ENCODE assay signal across 19 cellular contexts in the genomic region with DNA sequence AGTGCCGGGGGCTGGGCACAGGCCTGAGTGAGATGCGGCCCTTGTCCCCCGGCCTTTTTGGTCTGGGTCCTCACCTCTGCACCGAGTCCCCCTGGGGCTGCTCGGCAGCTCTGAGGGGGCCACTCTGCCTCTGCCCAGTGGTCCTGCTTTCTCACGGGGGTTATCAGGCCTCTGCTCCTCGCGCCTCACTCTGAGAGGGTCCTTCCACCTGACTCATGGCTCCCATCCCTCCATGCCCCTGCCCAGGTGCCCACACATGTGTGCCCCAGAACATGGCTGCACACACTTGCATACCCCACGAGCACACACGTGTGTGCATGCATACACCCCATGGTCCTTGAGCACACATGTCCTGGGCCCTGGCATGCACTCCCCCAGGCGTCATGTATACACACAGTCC. TPM values are rescaled to one million over a fixed set of nuclear protein-coding genes. Genes with fewer than 3 reads are reported as not detected.
A peak's percentile ranks its signal among the peaks of the same experiment; 100 is the strongest.
DNase-seq lines count a peak whose midpoint lies in the region; ATAC-seq, FAIRE-seq and TF ChIP-seq lines count a peak whose summit lies in the region.
"Had no signal": no experiment of that assay in that cellular context is flagged by ENCODE, and none has a peak within 500 bp of the region (broad histone marks: within the 10 kb centered on the region; RNA-seq: fewer than 3 reads in every experiment).

No MANE protein-coding gene starts in this region.

- FAIRE-seq in H1 (lab: Jason Lieb, UNC), result no peak

- DNase-seq in Panc1 (ENCODE audit: low read depth, low spot score) (no peak), H1 (ENCODE audit: low read depth in 1 of 2, low spot score in 2 of 2) (no peak), neuronal stem cell (ENCODE audit: low spot score) (no peak), mesenteric fat pad (ENCODE audit: low spot score) (no peak), Karpas-422 (no peak), germinal center (ENCODE audit: low spot score) (no peak)
- DNase-seq: activated CD8-positive, alpha-beta memory T cell treated with anti-CD3 and anti-CD28 coated beads, Interleukin-2, amount 50 U/mL, for 4 hours; effector CD8-positive, alpha-beta T cell; foreskin keratinocyte; GM23248; NCI-H1694; NCI-H446 treated with DMSO at 0.1 percent for 48 hours; stomach; T1000; tibial artery; WERI-Rb-1 had no signal

- H3K27me3 ChIP-seq in BLaER1, result no peaks in the 10 kb centered on the region
- no peaks in the 10 kb centered on the region for H3K27me3 ChIP-seq in Panc1 (ENCODE audit: control insufficient read depth, insufficient read depth, low read length)
- H3K27me3 ChIP-seq in H1 (replicated peaks in 1 of 4; ENCODE audit: control insufficient read depth in 3 of 4, extremely low read depth in 1 of 4, insufficient read depth in 3 of 4, low read length in 3 of 4), result no peaks in the 10 kb centered on the region
- H3K27me3 ChIP-seq in neuronal stem cell (ENCODE audit: control insufficient read depth in 3 of 3, insufficient read depth in 3 of 3, low read depth in 1 of 3, low read length in 3 of 3), result no peaks in the 10 kb centered on the region
- H3K27me3 ChIP-seq in Karpas-422 (ENCODE audit: low read length), result no peaks in the 10 kb centered on the region
- H3K27me3 ChIP-seq: foreskin keratinocyte, stomach, tibial artery had no signal

- H4K5ac ChIP-seq in H1 (ENCODE audit: insufficient read length, low read depth, low read length), result no peak overlapping the region

- no peaks in the 10 kb centered on the region for H3K23me2 ChIP-seq in H1 (ENCODE audit: low read depth, low read length)

- no peak overlapping the region for H3K23ac ChIP-seq in H1 (ENCODE audit: insufficient read length)
- peak overlapping the region; percentile 87 for H3K23ac ChIP-seq in neuronal stem cell (ENCODE audit: low read depth, low read length, poor library complexity)

- H4K8ac ChIP-seq in H1 (ENCODE audit: extremely low read depth, insufficient read depth, low read length) (no peak overlapping the region), neuronal stem cell (ENCODE audit: low read depth, low read length) (no peak overlapping the region)

- H3K4me1 ChIP-seq in BLaER1 (peaks cover 98% of the 10 kb centered on the region), Panc1 (ENCODE audit: control insufficient read depth, insufficient read depth, low read length) (peaks cover 61% of the 10 kb centered on the region), H1 (replicated peaks in 1 of 4; ENCODE audit: control insufficient read depth in 3 of 4, insufficient read depth in 4 of 4, low read length in 3 of 4) (peaks cover 0 to 18% (median 4%) of the 10 kb centered on the region in 4 experiments; a peak in 4 of 7 replicates), neuronal stem cell (ENCODE audit: control insufficient read depth in 2 of 2, insufficient read depth in 1 of 2, low read depth in 1 of 2, low read length in 2 of 2) (peaks cover under 1 to 11% of the 10 kb centered on the region in 2 donors), Karpas-422 (ENCODE audit: low read length) (peaks cover 35% of the 10 kb centered on the region)

- H3K79me1 ChIP-seq in H1 (ENCODE audit: low read depth, low read length) (peaks cover 39% of the 10 kb centered on the region), neuronal stem cell (ENCODE audit: low read depth, low read length) (peaks cover 15% of the 10 kb centered on the region)

- POLR2A ChIA-PET in Panc1 (lab: Charles Lee) (no interaction called here), H1 (lab: Charles Lee; ENCODE audit: partially characterized antibody) (no interaction called here)

- H3K9me2 ChIP-seq in Karpas-422 (replicated peaks; ENCODE audit: insufficient read depth, low read length), result no peaks in the 10 kb centered on the region

- H3K14ac ChIP-seq in H1 (ENCODE audit: insufficient read length) (no peak overlapping the region), neuronal stem cell (ENCODE audit: low read length) (peak overlapping the region; percentile 78)

- peaks cover 97% of the 10 kb centered on the region for H4K20me1 ChIP-seq in BLaER1
- peaks cover 12 to 24% of the 10 kb centered on the region in 2 experiments for H4K20me1 ChIP-seq in H1 (replicated peaks in 1 of 2; ENCODE audit: control insufficient read depth in 1 of 2, insufficient read depth in 2 of 2, low read length in 2 of 2)
- H4K20me1 ChIP-seq in Karpas-422 (ENCODE audit: insufficient read depth, low read depth, low read length), result peaks cover 56% of the 10 kb centered on the region

- CTCF ChIA-PET in Panc1 (lab: Charles Lee), result no interaction called here
- CTCF ChIA-PET in H1 (lab: Charles Lee; ENCODE audit: partially characterized antibody), result interaction anchor here (2.7 kb wide), 1 partner anchor 47 kb away, joined by 8 read pairs; no protein-coding TSS in a partner anchor

- in situ Hi-C loops in Panc1 (cut with HindIII; ENCODE audit: low pct_unique_long_range_greater_than_20kb, low sequenced_read_pairs), result no loop called here

- H2BK120ac ChIP-seq in H1 (replicated peaks; ENCODE audit: low read depth, low read length) (peak overlapping the region; percentile 40), neuronal stem cell (ENCODE audit: low read depth, low read length) (no peak overlapping the region)

- H3K9me3 ChIP-seq in BLaER1 (no peaks in the 10 kb centered on the region), Panc1 (ENCODE audit: control insufficient read depth, insufficient read depth, low read depth, low read length) (no peaks in the 10 kb centered on the region), H1 (ENCODE audit: insufficient read depth in 2 of 2, low read depth in 1 of 2, low read length in 1 of 2) (no peaks in the 10 kb centered on the region), neuronal stem cell (replicated peaks in 1 of 2; ENCODE audit: control insufficient read depth in 2 of 2, insufficient read depth in 1 of 2, low read depth in 1 of 2, low read length in 2 of 2) (peaks cover 0 to 2% of the 10 kb centered on the region in 2 donors), Karpas-422 (ENCODE audit: low read length) (no peaks in the 10 kb centered on the region)
- H3K9me3 ChIP-seq: stomach, tibial artery had no signal

- H3K56ac ChIP-seq in H1 (replicated peaks; ENCODE audit: insufficient read length, low read depth, low read length), result no peak overlapping the region

- H3K4me2 ChIP-seq in BLaER1 (peak overlapping the region; percentile 91), H1 (ENCODE audit: insufficient read depth in 1 of 2, low read depth in 2 of 2, low read length in 2 of 2) (no peak overlapping the region), neuronal stem cell (ENCODE audit: insufficient read depth, low read length, poor library complexity, severe bottlenecking) (no peak overlapping the region), Karpas-422 (ENCODE audit: low read depth, low read length, poor library complexity, severe bottlenecking) (no peak overlapping the region)

- no peak for TF ChIP-seq RAD21 in H1 (IDR thresholded peaks at IDR 0.05 in 1 of 2, conservative IDR thresholded peaks at IDR 0.05 in 1 of 2; ENCODE audit: low read depth in 2 of 2, low read length in 2 of 2)

- no TSS peak for BruUV-seq in Panc1 (replicated peaks; lab: Mats Ljungman, UMichigan)

- H3K4ac ChIP-seq in H1 (replicated peaks; ENCODE audit: insufficient read length, low read depth, low read length) (no peak overlapping the region), neuronal stem cell (ENCODE audit: low read length) (no peak overlapping the region)

- H3K79me2 ChIP-seq in H1 (ENCODE audit: control insufficient read depth in 1 of 2, insufficient read depth in 2 of 2, low read length in 2 of 2) (peaks cover 7 to 89% of the 10 kb centered on the region in 2 experiments; a peak in 3 of 4 replicates), Karpas-422 (ENCODE audit: low read length) (no peaks in the 10 kb centered on the region)

- H2BK20ac ChIP-seq in H1 (ENCODE audit: low read length), result no peak overlapping the region

- 0 out of 2 replicates have a peak overlapping the region, but pooled peaks have one; percentile 9 for H3K18ac ChIP-seq in H1 (ENCODE audit: extremely low read depth, low read length)
- peak overlapping the region; percentile 53 for H3K18ac ChIP-seq in neuronal stem cell (ENCODE audit: low read length)

- H2BK15ac ChIP-seq in H1 (ENCODE audit: low read length) (no peak overlapping the region), neuronal stem cell (ENCODE audit: low read length) (no peak overlapping the region)

- peak overlapping the region; percentile 4; the same call in 1 of the 2 replicates for H2BK12ac ChIP-seq in H1 (ENCODE audit: low read depth, low read length)
- H2BK12ac ChIP-seq in neuronal stem cell (ENCODE audit: low read length), result no peak overlapping the region

- 79% methylated on average over 11 of the region's 11 CpGs; no CpG with 5 or more reads in 1 of the 2 experiments for WGBS in H1 (ENCODE audit: extremely low coverage in 1 of 2, insufficient coverage in 1 of 2, insufficient read length in 1 of 2, insufficient replicate concordance in 2 of 2, low coverage in 1 of 2, low lambda C conversion rate in 2 of 2, missing lambda C conversion rate in 1 of 2), 2 experiments
- no CpG with 5 or more reads among the region's 11 CpGs for WGBS in neuronal stem cell (ENCODE audit: extremely low coverage in 2 of 2, insufficient read length in 2 of 2, insufficient replicate concordance in 1 of 2), 2 donors

- H4K91ac ChIP-seq in H1 (replicated peaks; ENCODE audit: insufficient read length, low read length) (no peak overlapping the region), neuronal stem cell (ENCODE audit: low read depth, low read length, poor library complexity) (peak overlapping the region; percentile 58)

- no peak for TF ChIP-seq CTCF in Panc1 (IDR thresholded peaks at IDR 0.05)
- no peak for TF ChIP-seq CTCF in H1 (IDR thresholded peaks at IDR 0.05; ENCODE audit: control extremely low read depth in 1 of 3, insufficient read depth in 1 of 3, low read depth in 1 of 3, low read length in 3 of 3)

- peaks cover 17% of the 10 kb centered on the region; the same call in 1 of the 2 replicates for H3K36me3 ChIP-seq in BLaER1
- no peaks in the 10 kb centered on the region for H3K36me3 ChIP-seq in Panc1 (ENCODE audit: control insufficient read depth, insufficient read depth, low read length)
- no peaks in the 10 kb centered on the region for H3K36me3 ChIP-seq in H1 (ENCODE audit: control insufficient read depth in 2 of 4, insufficient read depth in 4 of 4, low read length in 3 of 4)
- peaks cover 0 to 4% of the 10 kb centered on the region in 2 donors for H3K36me3 ChIP-seq in neuronal stem cell (replicated peaks in 1 of 2; ENCODE audit: control insufficient read depth in 2 of 2, insufficient read depth in 2 of 2, low read length in 2 of 2)
- H3K36me3 ChIP-seq in Karpas-422 (ENCODE audit: insufficient read depth, low read length), result no peaks in the 10 kb centered on the region
- H3K36me3 ChIP-seq: stomach, tibial artery, WERI-Rb-1 had no signal

- H3K4me3 ChIP-seq in BLaER1 (no peak overlapping the region), Panc1 (ENCODE audit: low read depth in 2 of 2, low read length in 2 of 2) (no peak overlapping the region), H1 (ENCODE audit: extremely low read depth in 1 of 4, insufficient read depth in 2 of 4, low read depth in 3 of 4, low read length in 4 of 4) (no peak overlapping the region), neuronal stem cell (ENCODE audit: low read length in 2 of 2) (peak overlapping the region in 1 of 2 donors; percentile 61), Karpas-422 (ENCODE audit: low read length) (no peak overlapping the region)
- H3K4me3 ChIP-seq: GM23248, stomach, tibial artery had no signal

- H3K9ac ChIP-seq in BLaER1, result no peak overlapping the region
- no peak overlapping the region for H3K9ac ChIP-seq in H1 (replicated peaks in 1 of 4; ENCODE audit: extremely low read depth in 1 of 4, low read depth in 3 of 4, low read length in 3 of 4)
- peak overlapping the region; percentile 47 for H3K9ac ChIP-seq in neuronal stem cell (ENCODE audit: low read depth, low read length, poor library complexity)
- H3K9ac ChIP-seq in Karpas-422 (ENCODE audit: low read length), result no peak overlapping the region
- H3K9ac ChIP-seq: GM23248 had no signal

- peak overlapping the region; percentile 18; the same call in 1 of the 2 replicates for H2BK5ac ChIP-seq in H1 (ENCODE audit: low read depth, low read length)
- no peak overlapping the region for H2BK5ac ChIP-seq in neuronal stem cell (ENCODE audit: low read length)

- no peak for ATAC-seq in Panc1
- ATAC-seq in GM19023 (IDR thresholded peaks at IDR 0.05; ENCODE audit: unreplicated experiment), result no peak
- ATAC-seq: foreskin keratinocyte, Right ventricle myocardium inferior had no signal

- intact Hi-C loops in Panc1 (cut with micrococcal nuclease; ENCODE audit: unreplicated experiment), result loop anchor here (10.0 kb wide), 1 partner anchor 86 kb away; no protein-coding TSS in a partner anchor

- no peak overlapping the region for H2AFZ ChIP-seq in H1 (ENCODE audit: low read length)
- no peak overlapping the region for H2AFZ ChIP-seq in neuronal stem cell (ENCODE audit: low read length)
- H2AFZ ChIP-seq in Karpas-422 (ENCODE audit: low read length), result no peak overlapping the region
- H2AFZ ChIP-seq: GM23248 had no signal

- H2AK5ac ChIP-seq in H1 (ENCODE audit: low read depth, low read length) (no peak overlapping the region), neuronal stem cell (ENCODE audit: low read depth, low read length) (no peak overlapping the region)

- no peak for TF ChIP-seq POLR2A in H1 (IDR thresholded peaks at IDR 0.05; ENCODE audit: control extremely low read depth in 1 of 2, low read depth in 2 of 2, low read length in 2 of 2)

- TF ChIP-seq EP300 in H1 (IDR thresholded peaks at IDR 0.05; ENCODE audit: borderline replicate concordance in 1 of 2, low read depth in 2 of 2, low read length in 2 of 2), result no peak

- peak overlapping the region; percentile 70 for H3K27ac ChIP-seq in BLaER1
- peak overlapping the region; percentile 81; the same call in 1 of the 2 replicates for H3K27ac ChIP-seq in Panc1 (ENCODE audit: low read length)
- no peak overlapping the region for H3K27ac ChIP-seq in H1 (ENCODE audit: low read depth, low read length)
- no peak overlapping the region for H3K27ac ChIP-seq in neuronal stem cell (replicated peaks; ENCODE audit: low read length)
- H3K27ac ChIP-seq in Karpas-422 (ENCODE audit: low read length), result no peak overlapping the region
- H3K27ac ChIP-seq: foreskin keratinocyte, GM23248, tibial artery, WERI-Rb-1 had no signal

RNA-seq across cellular contexts. Expression of a gene that starts 53.7 kb away (rescaled TPM):
- total RNA-seq in Panc1 (2021; ENCODE audit: unreplicated experiment) (49.7 TPM), mesenteric fat pad (68.4 TPM)
- 32.8 TPM for polyA plus RNA-seq in Panc1 (2012; ENCODE audit: insufficient read length)
- total RNA-seq in H1 (2021; fragmentation: NEBNext Ultra II Directional; extraction: Animal tissue kit (Norgen Biotek cat#: 25700)), result 53.2 and 62.0 TPM in 2 replicates
- polyA plus RNA-seq in H1 (2011; rRNA removed), result 7.9 and 21.2 TPM in 2 replicates
- polyA plus RNA-seq in H1 (2011; cell fraction: cytosol; rRNA removed), result 7.9 TPM
- polyA plus RNA-seq in H1 (2011; cell fraction: nucleus; rRNA removed), result 27.3 TPM
- polyA plus RNA-seq in H1 (2012, experiment 1 of 2), result 44.6 to 50.3 TPM (median 45.5 TPM) in 4 replicates
- 28.6 TPM for polyA plus RNA-seq in H1 (2012, experiment 2 of 2)
- 36.4 TPM for polyA plus RNA-seq in H1 (2013, experiment 1 of 2)
- polyA plus RNA-seq in H1 (2013, experiment 2 of 2), result 34.4 TPM
- polyA minus RNA-seq in H1 (2011; rRNA and poly(A)+ RNA removed), result 20.8 and 26.6 TPM in 2 replicates
- polyA minus RNA-seq in H1 (2011; cell fraction: cytosol; rRNA and poly(A)+ RNA removed), result 35.2 TPM
- 37.7 TPM for polyA minus RNA-seq in H1 (2011; cell fraction: nucleus; rRNA and poly(A)+ RNA removed)
- 29.4 TPM for polyA plus RNA-seq in neuronal stem cell (2013, experiment 1 of 2)
- 31.2 TPM for polyA plus RNA-seq in neuronal stem cell (2013, experiment 2 of 2)
- 5.0 and 12.7 TPM in 2 replicates for total RNA-seq in Karpas-422 (2014; rRNA removed; shearing (Covaris generic); ENCODE audit: low replicate concordance)

Comparison
In these comparisons a context has a peak if more than half of its experiments do, and no peak if none do; other contexts are left out.
1. H3K27ac ChIP-seq: peak in BLaER1 (single experiment) and Panc1 (single experiment); none in H1 (single experiment), neuronal stem cell (single experiment) and Karpas-422 (single experiment).